8 cellular contexts compared by ENCODE assay signal in genomic region chr20:44187054-44187762, GRCh38. TPM values are rescaled to one million over a fixed set of nuclear protein-coding genes. Genes with fewer than 3 reads are reported as not detected.
DNase-seq lines count a peak whose midpoint lies in the region; ATAC-seq and TF ChIP-seq lines count a peak whose summit lies in the region.

JPH2 (minus strand) TSS chr20:44187188; CDS start chr20:44186705, 483 bp downstream.

- TF ChIP-seq POLR2A in sigmoid colon (IDR thresholded peaks at IDR 0.05), result peak; percentile 68 to 78

- DNase-seq in HS-27A (ENCODE audit: low read depth) (peak; percentile 69), hepatic stellate cell (ENCODE audit: low spot score) (peak; percentile 84), sigmoid colon (peak; percentile 92), GF-D8 (lab: John Stamatoyannopoulos, UW) (no peak), inferior parietal cortex (ENCODE audit: extremely low spot score) (no peak)
- no peak for DNase-seq in activated naive CD8-positive, alpha-beta T cell treated with anti-CD3 and anti-CD28 coated beads, Interleukin-2, amount 10 ng/mL, durations not matched to agents 7 days and 5 days
- no peak for DNase-seq in CD4-positive, alpha-beta memory T cell

- peak within 1 kb of the TSS; percentile 91 to 99 (median 95) for H3K27ac ChIP-seq in sigmoid colon
- no peak within 1 kb of the TSS for H3K27ac ChIP-seq in CD4-positive, alpha-beta memory T cell (ENCODE audit: low read depth, low read length)

- peak within 1 kb of the TSS; percentile 58 for H3K4me3 Mint-ChIP-seq in activated naive CD8-positive, alpha-beta T cell treated with anti-CD3 and anti-CD28 coated beads, Interleukin-2, amount 10 ng/mL, durations not matched to agents 7 days and 5 days
- H3K4me3 Mint-ChIP-seq in CD4-positive, alpha-beta memory T cell, result peak within 1 kb of the TSS in 3 of 8 donors; percentile 5 to 32 (median 15)

- POLR2A ChIA-PET in activated naive CD8-positive, alpha-beta T cell treated with anti-CD3 and anti-CD28 coated beads, Interleukin-2, amount 10 ng/mL, durations not matched to agents 7 days and 5 days (lab: Charles Lee), result interaction anchor here (0.5 to 0.7 kb wide), 3 partner anchors 32 to 458 kb away, joined by 3 read pairs; no protein-coding TSS in a partner anchor
- POLR2A ChIA-PET in CD4-positive, alpha-beta memory T cell (lab: Charles Lee; ENCODE audit: partially characterized antibody), result no interaction called here

- peaks cover 0 to 5% (median 0%) of the 10 kb centered on the region in 3 donors for H3K27me3 ChIP-seq in sigmoid colon
- peaks cover 26% of the 10 kb centered on the region for H3K27me3 ChIP-seq in CD4-positive, alpha-beta memory T cell (ENCODE audit: insufficient read depth, low read length)

- CTCF ChIA-PET in CD4-positive, alpha-beta memory T cell (lab: Charles Lee; ENCODE audit: partially characterized antibody), result interaction anchor here (1.4 to 5.8 kb wide), 3 partner anchors 9 to 437 kb away, joined by 3 to 77 read pairs (median 4); no protein-coding TSS in a partner anchor

- peak in 3 of 4 donors; percentile 82 to 91 (median 85) for TF ChIP-seq EP300 in sigmoid colon (IDR thresholded peaks at IDR 0.05)

- no peak within 1 kb of the TSS for H3K27ac Mint-ChIP-seq in activated naive CD8-positive, alpha-beta T cell treated with anti-CD3 and anti-CD28 coated beads, Interleukin-2, amount 10 ng/mL, durations not matched to agents 7 days and 5 days
- no peak within 1 kb of the TSS for H3K27ac Mint-ChIP-seq in CD4-positive, alpha-beta memory T cell

- intact Hi-C loops in sigmoid colon (cut with DNase I), result loop anchor here (5.0 kb wide), 1 partner anchor 1595 kb away; no protein-coding TSS in a partner anchor
- intact Hi-C loops in CD4-positive, alpha-beta memory T cell (cut with micrococcal nuclease), result no loop called here

- H3K27me3 Mint-ChIP-seq in activated naive CD8-positive, alpha-beta T cell treated with anti-CD3 and anti-CD28 coated beads, Interleukin-2, amount 10 ng/mL, durations not matched to agents 7 days and 5 days, result peaks cover 43% of the 10 kb centered on the region
- peaks cover 41 to 51% of the 10 kb centered on the region in 2 donors for H3K27me3 Mint-ChIP-seq in CD4-positive, alpha-beta memory T cell

- peaks cover 0 to 56% (median 39%) of the 10 kb centered on the region in 4 donors for H3K4me1 ChIP-seq in sigmoid colon
- no peaks in the 10 kb centered on the region for H3K4me1 ChIP-seq in CD4-positive, alpha-beta memory T cell (ENCODE audit: insufficient read depth, low read length)

- peaks cover 24% of the 10 kb centered on the region for H3K4me1 Mint-ChIP-seq in activated naive CD8-positive, alpha-beta T cell treated with anti-CD3 and anti-CD28 coated beads, Interleukin-2, amount 10 ng/mL, durations not matched to agents 7 days and 5 days
- peaks cover 1 to 11% (median 5%) of the 10 kb centered on the region in 4 donors for H3K4me1 Mint-ChIP-seq in CD4-positive, alpha-beta memory T cell

- peak within 1 kb of the TSS; percentile 49 to 80 (median 66) for H3K4me3 ChIP-seq in sigmoid colon
- H3K4me3 ChIP-seq in CD4-positive, alpha-beta memory T cell (ENCODE audit: low read length in 2 of 2), result no peak within 1 kb of the TSS

- no peaks in the 10 kb centered on the region for H3K36me3 ChIP-seq in sigmoid colon
- H3K36me3 ChIP-seq in CD4-positive, alpha-beta memory T cell (ENCODE audit: insufficient read depth, low read length), result no peaks in the 10 kb centered on the region

- ATAC-seq in activated naive CD8-positive, alpha-beta T cell treated with anti-CD3 and anti-CD28 coated beads, Interleukin-2, amount 10 ng/mL, durations not matched to agents 7 days and 5 days (ENCODE audit: low read depth), result peak; percentile 11
- ATAC-seq in GM18511 (IDR thresholded peaks at IDR 0.05; ENCODE audit: unreplicated experiment), result no peak

- no peaks in the 10 kb centered on the region for H3K9me3 Mint-ChIP-seq in activated naive CD8-positive, alpha-beta T cell treated with anti-CD3 and anti-CD28 coated beads, Interleukin-2, amount 10 ng/mL, durations not matched to agents 7 days and 5 days
- no peaks in the 10 kb centered on the region for H3K9me3 Mint-ChIP-seq in CD4-positive, alpha-beta memory T cell

- no peaks in the 10 kb centered on the region for H3K9me3 ChIP-seq in sigmoid colon
- H3K9me3 ChIP-seq in CD4-positive, alpha-beta memory T cell (ENCODE audit: control insufficient read depth in 1 of 2, low read length in 2 of 2), result no peaks in the 10 kb centered on the region

- TF ChIP-seq CTCF in sigmoid colon (IDR thresholded peaks at IDR 0.05), result no peak

- 5 to 6% methylated on average over 24 of the region's 24 CpGs for WGBS in sigmoid colon, 2 donors

- H3K36me3 Mint-ChIP-seq in activated naive CD8-positive, alpha-beta T cell treated with anti-CD3 and anti-CD28 coated beads, Interleukin-2, amount 10 ng/mL, durations not matched to agents 7 days and 5 days, result peaks cover 1% of the 10 kb centered on the region
- H3K36me3 Mint-ChIP-seq in CD4-positive, alpha-beta memory T cell, result peaks cover 0 to 4% of the 10 kb centered on the region in 2 donors

RNA-seq across cellular contexts. Expression of gene JPH2, which starts in this region (rescaled TPM):
- under 1 TPM; 0.36 to 0.37 TPM for total RNA-seq in activated naive CD8-positive, alpha-beta T cell treated with anti-CD3 and anti-CD28 coated beads, Interleukin-2, amount 10 ng/mL, durations not matched to agents 7 days and 5 days
- 100 to 1,000 TPM in 3 of 4 donors, 10 to 100 TPM in 1; 52.0 to 166 (median 122) TPM for total RNA-seq in sigmoid colon
- polyA plus RNA-seq in sigmoid colon, result 1 to 10 TPM in 1 of 3 donors, under 1 TPM in 2; 0.23 to 5.3 (median 0.60) TPM
- not detected for total RNA-seq in CD4-positive, alpha-beta memory T cell
- not detected for polyA plus RNA-seq in CD4-positive, alpha-beta memory T cell

Comparison
In these comparisons a context has a peak if more than half of its experiments do, and no peak if none do; other contexts are left out.
1. RNA of gene JPH2 (total RNA-seq): 52.0 to 166 TPM in sigmoid colon; 0.36 to 0.37 TPM in activated naive CD8-positive, alpha-beta T cell treated with anti-CD3 and anti-CD28 coated beads, Interleukin-2, amount 10 ng/mL, durations not matched to agents 7 days and 5 days and not detected in CD4-positive, alpha-beta memory T cell; every median in the first group is over 10 times any median in the second.
2. Peak in ATAC-seq in activated naive CD8-positive, alpha-beta T cell treated with anti-CD3 and anti-CD28 coated beads, Interleukin-2, amount 10 ng/mL, durations not matched to agents 7 days and 5 days; RNA of the gene not detected or under 1 TPM.
3. DNase-seq: peak in HS-27A (single experiment), hepatic stellate cell (single experiment) and sigmoid colon (single experiment); none in activated naive CD8-positive, alpha-beta T cell treated with anti-CD3 and anti-CD28 coated beads, Interleukin-2, amount 10 ng/mL, durations not matched to agents 7 days and 5 days (single experiment), CD4-positive, alpha-beta memory T cell (0 of 5), GF-D8 (single experiment) and inferior parietal cortex (single experiment).
4. H3K4me3 ChIP-seq: peak in sigmoid colon (4 of 4); none in CD4-positive, alpha-beta memory T cell (0 of 2).